In the genomic region with DNA sequence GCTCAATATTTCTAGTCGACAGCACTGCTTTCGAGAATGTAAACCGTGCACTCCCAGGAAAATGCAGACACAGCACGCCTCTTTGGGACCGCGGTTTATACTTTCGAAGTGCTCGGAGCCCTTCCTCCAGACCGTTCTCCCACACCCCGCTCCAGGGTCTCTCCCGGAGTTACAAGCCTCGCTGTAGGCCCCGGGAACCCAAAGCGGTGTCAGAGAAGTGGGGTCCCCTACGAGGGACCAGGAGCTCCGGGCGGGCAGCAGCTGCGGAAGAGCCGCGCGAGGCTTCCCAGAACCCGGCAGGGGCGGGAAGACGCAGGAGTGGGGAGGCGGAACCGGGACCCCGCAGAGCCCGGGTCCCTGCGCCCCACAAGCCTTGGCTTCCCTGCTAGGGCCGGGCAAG, we compare ENCODE assay signal across 8 cellular contexts. TPM values are rescaled to one million over a fixed set of nuclear protein-coding genes. Genes with fewer than 3 reads are reported as not detected.
A peak's percentile ranks its signal among the peaks of the same experiment; 100 is the strongest.
DNase-seq lines count a peak whose midpoint lies in the region; ATAC-seq, FAIRE-seq and TF ChIP-seq lines count a peak whose summit lies in the region.
"Not testable (repeated sequence)": the region's sequence is repeated elsewhere in the genome, so short reads cannot be mapped to it uniquely, and the experiment has no call there.

No MANE protein-coding gene starts in this region.

- CTCF ChIA-PET in Caco-2 (lab: Charles Lee): not testable (repeated sequence)

- not testable (repeated sequence) for H3K36me3 Mint-ChIP-seq in Caco-2 (ENCODE audit: insufficient read depth, unreplicated experiment)

- not testable (repeated sequence) for H3K4me1 ChIP-seq in Caco-2; HUES6 (ENCODE audit: control insufficient read depth, insufficient read depth, low read length); Peyer's patch; breast epithelium; keratinocyte (ENCODE audit: control insufficient read depth, extremely low read depth, insufficient read depth, low read length); parathyroid adenoma; upper lobe of right lung

- H3K27ac ChIP-seq in HUES6 (ENCODE audit: low read depth, low read length); Peyer's patch; breast epithelium; keratinocyte (ENCODE audit: control insufficient read depth, insufficient read depth, low read length); parathyroid adenoma; upper lobe of right lung: not testable (repeated sequence)

- not testable (repeated sequence) for H3K9me1 ChIP-seq in keratinocyte (ENCODE audit: control insufficient read depth, extremely low read depth, insufficient read depth, low read length)

- ATAC-seq in upper lobe of right lung: not testable (repeated sequence)

- H3K27me3 Mint-ChIP-seq in Caco-2 (ENCODE audit: insufficient read depth, unreplicated experiment): not testable (repeated sequence)

- H3K27me3 ChIP-seq in Caco-2 (replicated peaks; ENCODE audit: control insufficient read depth, insufficient read depth, low read length); HUES6 (ENCODE audit: control insufficient read depth, insufficient read depth, low read length); Peyer's patch; breast epithelium; keratinocyte (ENCODE audit: control insufficient read depth, extremely low read depth, insufficient read depth, low read length); parathyroid adenoma (ENCODE audit: control insufficient read depth, insufficient read depth, low read length); upper lobe of right lung: not testable (repeated sequence)

- FAIRE-seq in keratinocyte (lab: Jason Lieb, UNC): not testable (repeated sequence)

- intact Hi-C loops in Caco-2 (cut with micrococcal nuclease; ENCODE audit: unreplicated experiment); breast epithelium (cut with DNase I; ENCODE audit: low total_unique reads); upper lobe of right lung (cut with DNase I): not testable (repeated sequence)

- H3K9me3 Mint-ChIP-seq in Caco-2 (ENCODE audit: unreplicated experiment): not testable (repeated sequence)

- TF ChIP-seq CTCF in Caco-2 (IDR thresholded peaks at IDR 0.05; ENCODE audit: insufficient read depth in 1 of 2, low read depth in 1 of 2, low read length in 1 of 2, severe bottlenecking in 1 of 2, unreplicated experiment in 1 of 2); Peyer's patch (IDR thresholded peaks at IDR 0.05); breast epithelium (IDR thresholded peaks at IDR 0.05); fibroblast of mammary gland (conservative IDR thresholded peaks at IDR 0.05; ENCODE audit: control insufficient read depth, insufficient read depth, low read depth, low read length); keratinocyte (optimal IDR thresholded peaks at IDR 0.05 in 1 of 3, IDR thresholded peaks at IDR 0.05 in 1 of 3, conservative IDR thresholded peaks at IDR 0.05 in 1 of 3; ENCODE audit: extremely low read depth in 1 of 3, insufficient read depth in 2 of 3, low read length in 3 of 3); parathyroid adenoma (IDR thresholded peaks at IDR 0.05); upper lobe of right lung (IDR thresholded peaks at IDR 0.05): not testable (repeated sequence)

- BruUV-seq in Caco-2 (replicated peaks; lab: Mats Ljungman, UMichigan): not testable (repeated sequence)

- not testable (repeated sequence) for H3K9me3 ChIP-seq in Caco-2; HUES6 (ENCODE audit: control insufficient read depth, insufficient read depth, low read depth, low read length); Peyer's patch; breast epithelium; keratinocyte (ENCODE audit: control insufficient read depth, low read depth, low read length); parathyroid adenoma (ENCODE audit: control insufficient read depth, low read length); upper lobe of right lung

- not testable (repeated sequence) for H3K27ac Mint-ChIP-seq in Caco-2 (ENCODE audit: unreplicated experiment)

- H3K9ac ChIP-seq in HUES6 (ENCODE audit: low read length) (peak overlapping the region; percentile 31), keratinocyte (ENCODE audit: control insufficient read depth, extremely low read depth, insufficient read depth, low read length) (peak overlapping the region; percentile 52)
- H3K9ac ChIP-seq in parathyroid adenoma: not testable (repeated sequence)

- not testable (repeated sequence) for H4K20me1 ChIP-seq in keratinocyte (ENCODE audit: control insufficient read depth, extremely low read depth, insufficient read depth, low read length)

- not testable (repeated sequence) for H3K4me2 ChIP-seq in keratinocyte (ENCODE audit: control insufficient read depth, extremely low read depth, insufficient read depth, low read depth, low read length); parathyroid adenoma (ENCODE audit: low read length)

- not testable (repeated sequence) for DNase-seq in Caco-2; Peyer's patch; breast epithelium (ENCODE audit: low spot score in 2 of 2); fibroblast of mammary gland (ENCODE audit: low read depth); keratinocyte (ENCODE audit: low read depth, low spot score); upper lobe of right lung

- not testable (repeated sequence) for H3K4me1 Mint-ChIP-seq in Caco-2 (ENCODE audit: low read depth, unreplicated experiment)

- H3K4me3 Mint-ChIP-seq in Caco-2 (ENCODE audit: unreplicated experiment): not testable (repeated sequence)

- not testable (repeated sequence) for H2AFZ ChIP-seq in keratinocyte (ENCODE audit: control insufficient read depth, low read length); parathyroid adenoma

- H3K4me3 ChIP-seq in Caco-2 (ENCODE audit: low read depth, low read length): peak overlapping the region; percentile 44
- H3K4me3 ChIP-seq in HUES6 (ENCODE audit: low read depth, low read length): peak overlapping the region; percentile 54
- H3K4me3 ChIP-seq in Peyer's patch: peak overlapping the region in 3 of 4 donors; percentile 31 to 58 (median 44)
- H3K4me3 ChIP-seq in breast epithelium: peak overlapping the region; percentile 22 to 69 (median 51)
- peak overlapping the region; percentile 47 for H3K4me3 ChIP-seq in fibroblast of mammary gland (ENCODE audit: control insufficient read depth, low read depth, low read length)
- peak overlapping the region in 2 of 3 experiments; percentile 33 to 59 for H3K4me3 ChIP-seq in keratinocyte (ENCODE audit: control insufficient read depth in 2 of 3, extremely low read depth in 1 of 3, insufficient read depth in 2 of 3, low read depth in 1 of 3, low read length in 3 of 3)
- peak overlapping the region; percentile 37 for H3K4me3 ChIP-seq in parathyroid adenoma (ENCODE audit: low read depth, low read length)
- H3K4me3 ChIP-seq in upper lobe of right lung: peak overlapping the region; percentile 46

- not testable (repeated sequence) for H3K36me3 ChIP-seq in Caco-2 (ENCODE audit: control insufficient read depth, insufficient read depth, low read length); HUES6 (ENCODE audit: control insufficient read depth, insufficient read depth, low read length); Peyer's patch; breast epithelium; keratinocyte (ENCODE audit: control insufficient read depth in 2 of 2, extremely low read depth in 1 of 2, insufficient read depth in 2 of 2, low read length in 2 of 2); parathyroid adenoma (ENCODE audit: control insufficient read depth, insufficient read depth, low read length); upper lobe of right lung

- not testable (repeated sequence) for H3K79me2 ChIP-seq in keratinocyte (ENCODE audit: control insufficient read depth, insufficient read depth, low read length); parathyroid adenoma

- not testable (repeated sequence) for TF ChIP-seq POLR2A in Peyer's patch (IDR thresholded peaks at IDR 0.05); breast epithelium (IDR thresholded peaks at IDR 0.05)

- POLR2A ChIA-PET in Caco-2 (lab: Charles Lee): not testable (repeated sequence)

- dilution Hi-C loops in keratinocyte (cut with MboI; ENCODE audit: extremely low pct_ligation_motif_present, low sequenced_read_pairs): not testable (repeated sequence)

RNA-seq across cellular contexts. Expression of a gene that starts 0.5 kb away (rescaled TPM):
- total RNA-seq in Caco-2 (2022) (23.8 TPM in 2 replicates), Peyer's patch (10 to 100 TPM in 3 of 4 donors, 1 to 10 TPM in 1; 9.2 to 23.9 (median 17.2) TPM), breast epithelium (1 to 10 TPM; 3.7 to 7.5 (median 7.5) TPM), upper lobe of right lung (21.7 TPM)
- 5.3 to 12.3 TPM (median 7.7 TPM) in 3 replicates for polyA plus RNA-seq in keratinocyte
- 7.4 TPM for polyA plus RNA-seq in keratinocyte (2011; ENCODE audit: low read depth)
- polyA plus RNA-seq in keratinocyte (2011; cell fraction: cytosol; rRNA removed): 4.1 and 8.6 TPM in 2 replicates
- polyA plus RNA-seq in keratinocyte (2011; cell fraction: nucleus; rRNA removed): 17.8 and 27.2 TPM in 2 replicates
- polyA plus RNA-seq in keratinocyte (2012; ENCODE audit: low replicate concordance): 6.3 and 10.2 TPM in 2 replicates
- polyA minus RNA-seq in keratinocyte: 6.2 to 7.8 TPM (median 7.2 TPM) in 3 replicates
- not detected for polyA minus RNA-seq in keratinocyte (2011; cell fraction: cytosol; rRNA and poly(A)+ RNA removed)
- polyA minus RNA-seq in keratinocyte (2011; cell fraction: nucleus; rRNA and poly(A)+ RNA removed): 4.3 and 5.7 TPM in 2 replicates
